12 cellular contexts compared by ENCODE assay signal in genomic region chr7:140375808-140376730, GRCh38. TPM values are rescaled to one million over a fixed set of nuclear protein-coding genes. Genes with fewer than 3 reads are reported as not detected.
A peak's percentile ranks its signal among the peaks of the same experiment; 100 is the strongest.
DNase-seq lines count a peak whose midpoint lies in the region; ATAC-seq lines count a peak whose summit lies in the region.
"Had no signal": no experiment of that assay in that cellular context is flagged by ENCODE, and none has a peak within 500 bp of the region (broad histone marks: within the 10 kb centered on the region; RNA-seq: fewer than 3 reads in every experiment).

No MANE protein-coding gene starts in this region.

- H3K4me3 Mint-ChIP-seq in activated CD8-positive, alpha-beta memory T cell treated with anti-CD3 and anti-CD28 coated beads, Interleukin-2, amount 10 ng/mL, durations not matched to agents 7 days and 5 days: peak overlapping the region; percentile 73
- peak overlapping the region; percentile 70 to 81 for H3K4me3 Mint-ChIP-seq in effector memory CD8-positive, alpha-beta T cell

- H3K36me3 ChIP-seq in thymus (ENCODE audit: control insufficient read depth, insufficient read depth): peaks cover 16% of the 10 kb centered on the region

- peak overlapping the region; percentile 21 for H3K4me3 ChIP-seq in thymus (ENCODE audit: low read length)
- H3K4me3 ChIP-seq: thoracic aorta had no signal

- H3K9me3 ChIP-seq in thymus (ENCODE audit: control insufficient read depth): no peaks in the 10 kb centered on the region
- H3K9me3 ChIP-seq: thoracic aorta had no signal

- peaks cover 43% of the 10 kb centered on the region for H3K36me3 Mint-ChIP-seq in activated CD8-positive, alpha-beta memory T cell treated with anti-CD3 and anti-CD28 coated beads, Interleukin-2, amount 10 ng/mL, durations not matched to agents 7 days and 5 days
- H3K36me3 Mint-ChIP-seq in effector memory CD8-positive, alpha-beta T cell (ENCODE audit: insufficient read depth): peaks cover 38% of the 10 kb centered on the region

- peak; percentile 51 for DNase-seq in activated CD8-positive, alpha-beta memory T cell treated with anti-CD3 and anti-CD28 coated beads, Interleukin-2, amount 10 ng/mL, durations not matched to agents 7 days and 5 days
- no peak for DNase-seq in activated CD8-positive, alpha-beta memory T cell treated with anti-CD3 and anti-CD28 coated beads, Interleukin-2, amount 50 U/mL, for 48 hours
- peak; percentile 10 to 46 for DNase-seq in activated CD4-positive, alpha-beta T cell treated with anti-CD3 and anti-CD28 coated beads, Interleukin-2, amount 50 U/mL, for 24 hours (ENCODE audit: low read depth in 1 of 2, low spot score in 1 of 2)
- DNase-seq in effector memory CD8-positive, alpha-beta T cell: peak in 1 of 3 experiments; percentile 9
- DNase-seq in NCI-H1694 (lab: John Stamatoyannopoulos, UW) (no peak), SKM-1 (lab: John Stamatoyannopoulos, UW; ENCODE audit: unreplicated experiment) (no peak)
- DNase-seq: NCI-H524 treated with DMSO at 0.1 percent for 48 hours had no signal

- H3K27me3 Mint-ChIP-seq in activated CD8-positive, alpha-beta memory T cell treated with anti-CD3 and anti-CD28 coated beads, Interleukin-2, amount 10 ng/mL, durations not matched to agents 7 days and 5 days: no peaks in the 10 kb centered on the region
- no peaks in the 10 kb centered on the region for H3K27me3 Mint-ChIP-seq in effector memory CD8-positive, alpha-beta T cell
- H3K27me3 Mint-ChIP-seq: progenitor cell of endocrine pancreas had no signal

- peak overlapping the region; percentile 74 for H3K27ac ChIP-seq in thymus (ENCODE audit: low read depth)
- H3K27ac ChIP-seq: thoracic aorta had no signal

- CTCF ChIA-PET in activated CD8-positive, alpha-beta memory T cell treated with anti-CD3 and anti-CD28 coated beads, Interleukin-2, amount 10 ng/mL, durations not matched to agents 7 days and 5 days (lab: Charles Lee): interaction anchor here (0.5 to 3.4 kb wide), 10 partner anchors 9 to 198 kb away, joined by 3 to 17 read pairs (median 4); partner anchors contain the start of gene MKRN1

- no peaks in the 10 kb centered on the region for H3K4me1 ChIP-seq in thymus (ENCODE audit: control insufficient read depth, insufficient read depth, low read length)

- no peaks in the 10 kb centered on the region for H3K9me3 Mint-ChIP-seq in activated CD8-positive, alpha-beta memory T cell treated with anti-CD3 and anti-CD28 coated beads, Interleukin-2, amount 10 ng/mL, durations not matched to agents 7 days and 5 days (ENCODE audit: low read depth)
- H3K9me3 Mint-ChIP-seq in effector memory CD8-positive, alpha-beta T cell: no peaks in the 10 kb centered on the region

- ATAC-seq in activated CD8-positive, alpha-beta memory T cell treated with anti-CD3 and anti-CD28 coated beads, Interleukin-2, amount 10 ng/mL, durations not matched to agents 7 days and 5 days: peak; percentile 85
- peak; percentile 77 for ATAC-seq in effector memory CD8-positive, alpha-beta T cell (replicated peaks)
- ATAC-seq in GM21717 (IDR thresholded peaks at IDR 0.05; ENCODE audit: unreplicated experiment): no peak
- ATAC-seq: Right ventricle myocardium inferior had no signal

- H3K27me3 ChIP-seq in thymus (ENCODE audit: control insufficient read depth, insufficient read depth): no peaks in the 10 kb centered on the region

- H3K27ac Mint-ChIP-seq in activated CD8-positive, alpha-beta memory T cell treated with anti-CD3 and anti-CD28 coated beads, Interleukin-2, amount 10 ng/mL, durations not matched to agents 7 days and 5 days: peak overlapping the region; percentile 95
- peak overlapping the region; percentile 91 to 95 for H3K27ac Mint-ChIP-seq in effector memory CD8-positive, alpha-beta T cell
- H3K27ac Mint-ChIP-seq: progenitor cell of endocrine pancreas had no signal

- WGBS in thymus: 74% methylated on average over 9 of the region's 9 CpGs

- peaks cover 49% of the 10 kb centered on the region for H3K4me1 Mint-ChIP-seq in activated CD8-positive, alpha-beta memory T cell treated with anti-CD3 and anti-CD28 coated beads, Interleukin-2, amount 10 ng/mL, durations not matched to agents 7 days and 5 days
- H3K4me1 Mint-ChIP-seq in effector memory CD8-positive, alpha-beta T cell (ENCODE audit: low read depth in 2 of 2): peaks cover 9 to 12% of the 10 kb centered on the region in 2 donors

RNA-seq across cellular contexts. Expression of gene SLC37A3, which starts 22.3 kb away (rescaled TPM):
- total RNA-seq in activated CD8-positive, alpha-beta memory T cell treated with anti-CD3 and anti-CD28 coated beads, Interleukin-2, amount 10 ng/mL, durations not matched to agents 7 days and 5 days: 10 to 100 TPM; 27.0 to 35.3 TPM
- polyA plus RNA-seq in thymus: 36.5 TPM

RNA-seq across cellular contexts. Expression of gene RAB19, which starts 27.8 kb away (rescaled TPM):
- total RNA-seq in activated CD8-positive, alpha-beta memory T cell treated with anti-CD3 and anti-CD28 coated beads, Interleukin-2, amount 10 ng/mL, durations not matched to agents 7 days and 5 days: 1 to 10 TPM; 5.0 to 7.3 TPM
- 0.50 TPM for polyA plus RNA-seq in thymus
- total RNA-seq: Right ventricle myocardium inferior, thoracic aorta had no signal

Comparison
In these comparisons a context has a peak if more than half of its experiments do, and no peak if none do; other contexts are left out.
1. DNase-seq: peak in activated CD8-positive, alpha-beta memory T cell treated with anti-CD3 and anti-CD28 coated beads, Interleukin-2, amount 10 ng/mL, durations not matched to agents 7 days and 5 days (single experiment) and activated CD4-positive, alpha-beta T cell treated with anti-CD3 and anti-CD28 coated beads, Interleukin-2, amount 50 U/mL, for 24 hours (2 of 2); none in activated CD8-positive, alpha-beta memory T cell treated with anti-CD3 and anti-CD28 coated beads, Interleukin-2, amount 50 U/mL, for 48 hours (single experiment), NCI-H1694 (single experiment) and SKM-1 (single experiment).